Comparison of ENCODE assay signal across 11 cellular contexts in the genomic region with DNA sequence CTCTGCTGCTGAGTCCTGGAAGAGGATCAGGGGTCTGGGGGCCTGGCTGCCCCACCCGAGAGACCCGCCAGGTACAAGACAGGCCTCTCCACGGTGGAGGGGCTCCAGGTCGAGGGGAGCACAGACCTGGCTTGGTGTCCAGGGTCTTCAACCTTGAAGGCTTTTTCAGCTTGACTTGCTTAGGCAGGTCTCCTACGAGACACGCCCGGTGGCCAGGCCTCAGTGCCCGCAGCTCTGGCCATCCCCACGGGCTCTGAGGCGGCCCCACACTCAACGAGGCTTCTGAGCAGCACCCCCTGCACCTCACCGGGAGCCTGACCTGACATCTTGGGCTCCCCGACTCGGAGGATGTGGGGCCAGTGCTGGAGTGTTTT. TPM values are rescaled to one million over a fixed set of nuclear protein-coding genes. Genes with fewer than 3 reads are reported as not detected.
DNase-seq lines count a peak whose midpoint lies in the region; ATAC-seq and TF ChIP-seq lines count a peak whose summit lies in the region.
"Had no signal": no experiment of that assay in that cellular context is flagged by ENCODE, and none has a peak within 500 bp of the region (broad histone marks: within the 10 kb centered on the region; RNA-seq: fewer than 3 reads in every experiment).

No MANE protein-coding gene starts in this region.

- H3K4me1 Mint-ChIP-seq in activated naive CD8-positive, alpha-beta T cell (ENCODE audit: low read depth): peaks cover 16% of the 10 kb centered on the region

- H3K4me3 Mint-ChIP-seq in activated naive CD8-positive, alpha-beta T cell: peak overlapping the region; percentile 92

- no peaks in the 10 kb centered on the region for H3K79me2 ChIP-seq in osteoblast (ENCODE audit: insufficient read depth, low read length)

- no peak for TF ChIP-seq CTCF in osteoblast (IDR thresholded peaks at IDR 0.05; ENCODE audit: extremely low read depth, low read depth, low read length)
- no peak for TF ChIP-seq CTCF in GM13977 (IDR thresholded peaks at IDR 0.05; ENCODE audit: extremely low read depth, insufficient read depth, missing control alignments)

- H2AFZ ChIP-seq in osteoblast (ENCODE audit: low read length): no peak overlapping the region

- H3K27me3 ChIP-seq in osteoblast (ENCODE audit: insufficient read depth, low read length): no peaks in the 10 kb centered on the region
- H3K27me3 ChIP-seq: sigmoid colon had no signal

- no peaks in the 10 kb centered on the region for H3K36me3 Mint-ChIP-seq in activated naive CD8-positive, alpha-beta T cell

- H3K27ac Mint-ChIP-seq in activated naive CD8-positive, alpha-beta T cell: peak overlapping the region; percentile 93

- no peaks in the 10 kb centered on the region for H3K27me3 Mint-ChIP-seq in activated naive CD8-positive, alpha-beta T cell

- H3K36me3 ChIP-seq in ES-I3 (ENCODE audit: insufficient read depth, low read length) (no peaks in the 10 kb centered on the region), osteoblast (ENCODE audit: insufficient read depth, low read length) (no peaks in the 10 kb centered on the region)
- H3K36me3 ChIP-seq: sigmoid colon had no signal

- in situ Hi-C loops in GM13977 (cut with MboI; ENCODE audit: low pct_unique_long_range_greater_than_20kb, low sequenced_read_pairs, unreplicated experiment): no loop called here

- DNase-seq in osteoblast (ENCODE audit: insufficient read length, low spot score, missing footprints) (peak; percentile 56), amygdala (lab: John Stamatoyannopoulos, UW) (no peak), caudate nucleus (lab: John Stamatoyannopoulos, UW) (no peak), GM13977 (ENCODE audit: low spot score) (no peak), HK-2 (ENCODE audit: unreplicated experiment) (no peak)
- DNase-seq: NCI-H748 treated with DMSO at 0.1 percent for 48 hours, sigmoid colon had no signal

- peak overlapping the region; percentile 16; the same call in 1 of the 2 replicates for H3K9ac ChIP-seq in ES-I3 (ENCODE audit: low read depth, low read length)

- H3K4me3 ChIP-seq in osteoblast (ENCODE audit: insufficient read depth, low read length): no peak overlapping the region
- H3K4me3 ChIP-seq: lung had no signal

- no peaks in the 10 kb centered on the region for H4K20me1 ChIP-seq in osteoblast (ENCODE audit: insufficient read depth, low read length)

- peaks cover 6% of the 10 kb centered on the region; the same call in 1 of the 2 replicates for H3K4me1 ChIP-seq in ES-I3 (ENCODE audit: insufficient read depth, low read length)
- peaks cover 5% of the 10 kb centered on the region for H3K4me1 ChIP-seq in osteoblast (ENCODE audit: insufficient read depth, low read length)

- peak; percentile 3 for ATAC-seq in HG03064 (IDR thresholded peaks at IDR 0.05; ENCODE audit: low read depth, unreplicated experiment)

- H3K9me3 Mint-ChIP-seq in activated naive CD8-positive, alpha-beta T cell (ENCODE audit: low read depth): no peaks in the 10 kb centered on the region

- no peak overlapping the region for H3K27ac ChIP-seq in osteoblast (ENCODE audit: low read depth, low read length)
- no peak overlapping the region for H3K27ac ChIP-seq in caudate nucleus (ENCODE audit: low read depth, low read length)

- H3K4me2 ChIP-seq in osteoblast (ENCODE audit: insufficient read depth, low read length): no peak overlapping the region

- H3K9me3 ChIP-seq in ES-I3 (ENCODE audit: control insufficient read depth, insufficient read depth, low read length) (no peaks in the 10 kb centered on the region), osteoblast (ENCODE audit: low read depth, low read length) (no peaks in the 10 kb centered on the region)
- H3K9me3 ChIP-seq: sigmoid colon had no signal

RNA-seq across cellular contexts. Expression of gene PLXNB2, which starts 6.6 kb away (rescaled TPM):
- total RNA-seq in osteoblast: 166 and 209 TPM in 2 replicates

RNA-seq across cellular contexts. Expression of gene DENND6B, which starts 12.7 kb away (rescaled TPM):
- 5.9 and 6.5 TPM in 2 replicates for total RNA-seq in osteoblast

RNA-seq across cellular contexts. Expression of gene PPP6R2, which starts 29.1 kb away (rescaled TPM):
- 51.0 and 61.2 TPM in 2 replicates for total RNA-seq in osteoblast

RNA-seq across cellular contexts. Expression of gene MAPK11, which starts 43.9 kb away (rescaled TPM):
- 2.9 and 6.2 TPM in 2 replicates for total RNA-seq in osteoblast

RNA-seq across cellular contexts. Expression of gene MAPK12, which starts 52.6 kb away (rescaled TPM):
- total RNA-seq in osteoblast: 24.8 and 34.0 TPM in 2 replicates
